In the genomic region with DNA sequence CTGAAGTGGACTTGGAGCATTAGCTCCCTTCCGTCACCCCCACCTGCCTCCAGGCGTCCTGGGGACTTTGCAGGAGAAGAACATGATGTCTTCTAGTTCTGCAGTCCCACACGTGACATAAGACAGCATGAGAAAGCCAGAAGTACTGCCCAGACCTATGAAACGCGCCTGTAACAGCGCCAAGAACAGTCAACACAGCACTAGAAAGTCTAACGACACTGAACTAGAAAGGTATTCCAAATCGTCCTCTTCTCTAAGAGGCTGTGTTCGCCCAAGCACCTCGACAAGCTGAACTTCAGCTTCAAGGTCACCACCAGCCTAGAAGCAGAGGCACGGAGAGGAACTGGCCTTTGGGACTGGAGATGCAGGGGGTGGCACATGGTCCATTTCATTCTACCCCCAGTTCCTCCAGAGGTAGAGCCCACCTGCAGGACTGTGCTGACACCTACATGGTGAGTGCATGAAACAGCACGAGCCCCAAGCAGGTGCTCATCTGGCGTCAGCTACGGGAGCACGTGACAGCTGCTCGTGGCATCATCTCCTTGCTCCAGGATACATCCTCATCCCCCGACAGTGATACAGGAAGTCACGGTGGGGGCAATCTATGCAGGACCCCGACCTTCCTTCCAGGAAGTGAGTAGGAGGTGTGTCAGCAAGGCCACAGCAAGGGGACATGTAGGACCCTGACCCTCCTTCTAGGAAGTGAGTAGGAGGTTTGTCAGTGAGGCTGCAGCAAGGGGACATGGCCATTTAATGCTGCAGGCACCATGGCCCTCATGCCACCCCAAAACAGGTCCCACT, we compare ENCODE assay signal across 9 cellular contexts. TPM values are rescaled to one million over a fixed set of nuclear protein-coding genes. Genes with fewer than 3 reads are reported as not detected.
A peak's percentile ranks its signal among the peaks of the same experiment; 100 is the strongest.
DNase-seq lines count a peak whose midpoint lies in the region; ATAC-seq, FAIRE-seq and TF ChIP-seq lines count a peak whose summit lies in the region.
"Had no signal": no experiment of that assay in that cellular context is flagged by ENCODE, and none has a peak within 500 bp of the region (broad histone marks: within the 10 kb centered on the region; RNA-seq: fewer than 3 reads in every experiment).

No MANE protein-coding gene starts in this region.

- no peak for FAIRE-seq in RCC 7860 (lab: Jason Lieb, UNC)
- FAIRE-seq: astrocyte had no signal

- no peak overlapping the region for H3K4me3 Mint-ChIP-seq in activated CD4-positive, alpha-beta T cell treated with anti-CD3 and anti-CD28 coated beads for 36 hours

- no peak overlapping the region for H3K27ac Mint-ChIP-seq in activated CD4-positive, alpha-beta T cell treated with anti-CD3 and anti-CD28 coated beads for 36 hours

- no peak overlapping the region for H3K27ac ChIP-seq in foreskin keratinocyte

- POLR2A ChIA-PET in activated CD4-positive, alpha-beta T cell treated with anti-CD3 and anti-CD28 coated beads for 36 hours (lab: Charles Lee) = interaction anchor here (1.9 kb wide), 1 partner anchor 16 kb away, joined by 9 read pairs; no protein-coding TSS in a partner anchor

- no peaks in the 10 kb centered on the region for H3K27me3 ChIP-seq in foreskin keratinocyte

- peak; percentile 68 for DNase-seq in activated CD4-positive, alpha-beta T cell treated with anti-CD3 and anti-CD28 coated beads for 36 hours
- DNase-seq in activated CD4-positive, alpha-beta T cell treated with anti-CD3 and anti-CD28 coated beads for 1 hour = no peak
- peak; percentile 15 to 26 for DNase-seq in activated CD4-positive, alpha-beta T cell treated with anti-CD3 and anti-CD28 coated beads for 4 hours
- DNase-seq in foreskin keratinocyte = no peak
- peak; percentile 23 for DNase-seq in stimulated activated naive CD8-positive, alpha-beta T cell treated with anti-CD3 and anti-CD28 coated beads, Interleukin-15, Interleukin-2, amounts not matched to agents 100 U/mL and 50 U/mL, for 24 hours
- DNase-seq in GF-D8 (lab: John Stamatoyannopoulos, UW) = no peak
- DNase-seq in RCC 7860 (ENCODE audit: low spot score) = no peak
- no peak for DNase-seq in GOT3 (lab: John Stamatoyannopoulos, UW)

- H3K36me3 Mint-ChIP-seq in activated CD4-positive, alpha-beta T cell treated with anti-CD3 and anti-CD28 coated beads for 36 hours (ENCODE audit: low read depth) = peaks cover 5% of the 10 kb centered on the region

- no peaks in the 10 kb centered on the region for H3K27me3 Mint-ChIP-seq in activated CD4-positive, alpha-beta T cell treated with anti-CD3 and anti-CD28 coated beads for 36 hours

- CTCF ChIA-PET in activated CD4-positive, alpha-beta T cell treated with anti-CD3 and anti-CD28 coated beads for 36 hours (lab: Charles Lee) = interaction anchor here (0.9 to 1.6 kb wide), 6 partner anchors 16 to 253 kb away, joined by 3 to 6 read pairs (median 4); no protein-coding TSS in a partner anchor

- no peak for ATAC-seq in activated CD4-positive, alpha-beta T cell treated with anti-CD3 and anti-CD28 coated beads for 36 hours
- ATAC-seq in foreskin keratinocyte = no peak
- ATAC-seq in stimulated activated naive CD8-positive, alpha-beta T cell treated with anti-CD3 and anti-CD28 coated beads, Interleukin-15, Interleukin-2, amounts not matched to agents 100 U/mL and 50 U/mL, for 24 hours = no peak

- peak; percentile 40 for TF ChIP-seq CTCF in foreskin keratinocyte (conservative IDR thresholded peaks at IDR 0.05)

- peaks cover 1% of the 10 kb centered on the region for H3K4me1 ChIP-seq in foreskin keratinocyte

- intact Hi-C loops in activated CD4-positive, alpha-beta T cell treated with anti-CD3 and anti-CD28 coated beads for 36 hours (cut with DNase I, micrococcal nuclease) = loop anchor here (1.0 to 10.0 kb wide), 3 partner anchors 255 to 362 kb away; no protein-coding TSS in a partner anchor

- H3K4me1 Mint-ChIP-seq in activated CD4-positive, alpha-beta T cell treated with anti-CD3 and anti-CD28 coated beads for 36 hours = peaks cover 36% of the 10 kb centered on the region

- no peaks in the 10 kb centered on the region for H3K9me3 Mint-ChIP-seq in activated CD4-positive, alpha-beta T cell treated with anti-CD3 and anti-CD28 coated beads for 36 hours (ENCODE audit: low read depth)

RNA-seq across cellular contexts. Expression of a gene that starts 3.7 kb away (rescaled TPM):
- total RNA-seq in activated CD4-positive, alpha-beta T cell treated with anti-CD3 and anti-CD28 coated beads for 36 hours = 10 to 100 TPM; 25.4 to 30.4 TPM
- total RNA-seq in foreskin keratinocyte = 6.9 and 7.5 TPM in 2 replicates
- 1.0 TPM in 2 replicates for polyA plus RNA-seq in foreskin keratinocyte

Comparison
In these comparisons a context has a peak if more than half of its experiments do, and no peak if none do; other contexts are left out.
1. DNase-seq: peak in activated CD4-positive, alpha-beta T cell treated with anti-CD3 and anti-CD28 coated beads for 36 hours (single experiment), activated CD4-positive, alpha-beta T cell treated with anti-CD3 and anti-CD28 coated beads for 4 hours (2 of 2) and stimulated activated naive CD8-positive, alpha-beta T cell treated with anti-CD3 and anti-CD28 coated beads, Interleukin-15, Interleukin-2, amounts not matched to agents 100 U/mL and 50 U/mL, for 24 hours (single experiment); none in activated CD4-positive, alpha-beta T cell treated with anti-CD3 and anti-CD28 coated beads for 1 hour (single experiment), foreskin keratinocyte (0 of 2), GF-D8 (single experiment), RCC 7860 (single experiment) and GOT3 (single experiment).